ENCODE assay signal across 1 cellular context in genomic region chr12:122226366-122227222, GRCh38.
TF ChIP-seq lines count a peak whose summit lies in the region.

No MANE protein-coding gene starts in this region.

TF ChIP-seq in IMR-90, 13 proteins besides CTCF, POLR2A, EP300 and RAD21:
- TF ChIP-seq USF2 (IDR thresholded peaks at IDR 0.05; ENCODE audit: low read depth, low read length) = peak; percentile 75
- peak; percentile 99 for TF ChIP-seq MXI1 (IDR thresholded peaks at IDR 0.05; ENCODE audit: borderline replicate concordance, low read depth, low read length)
- TF ChIP-seq RCOR1 (IDR thresholded peaks at IDR 0.05; ENCODE audit: insufficient replicate concordance, low read length) = no peak
- TF ChIP-seq BHLHE40 (IDR thresholded peaks at IDR 0.05; ENCODE audit: low read depth, low read length) = peak; percentile 51
- TF ChIP-seq MAFK (IDR thresholded peaks at IDR 0.05; ENCODE audit: low read depth, low read length) = no peak
- TF ChIP-seq CHD1 (IDR thresholded peaks at IDR 0.05; ENCODE audit: low read depth, low read length) = no peak
- no peak for TF ChIP-seq NFE2L2 (IDR thresholded peaks at IDR 0.05; ENCODE audit: low read depth, low read length)
- TF ChIP-seq, protein P1, sequence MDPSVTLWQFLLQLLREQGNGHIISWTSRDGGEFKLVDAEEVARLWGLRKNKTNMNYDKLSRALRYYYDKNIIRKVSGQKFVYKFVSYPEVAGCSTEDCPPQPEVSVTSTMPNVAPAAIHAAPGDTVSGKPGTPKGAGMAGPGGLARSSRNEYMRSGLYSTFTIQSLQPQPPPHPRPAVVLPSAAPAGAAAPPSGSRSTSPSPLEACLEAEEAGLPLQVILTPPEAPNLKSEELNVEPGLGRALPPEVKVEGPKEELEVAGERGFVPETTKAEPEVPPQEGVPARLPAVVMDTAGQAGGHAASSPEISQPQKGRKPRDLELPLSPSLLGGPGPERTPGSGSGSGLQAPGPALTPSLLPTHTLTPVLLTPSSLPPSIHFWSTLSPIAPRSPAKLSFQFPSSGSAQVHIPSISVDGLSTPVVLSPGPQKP (IDR thresholded peaks at IDR 0.05; ENCODE audit: borderline replicate concordance, low read depth, low read length) = no peak
